Comparison of ENCODE assay signal across 34 cellular contexts in genomic region chr14:43934102-43934501, GRCh38.
"Had no signal": no experiment of that assay in that cellular context is flagged by ENCODE, and none has a peak within 500 bp of the region (broad histone marks: within the 10 kb centered on the region; RNA-seq: fewer than 3 reads in every experiment).

No MANE protein-coding gene starts in this region.

- H3K27me3 ChIP-seq: MG63 had no signal

- DNase-seq: Karpas-422, Kasumi-1, MG63, MM.1S, MV-4-11, NCI-H1048, NCI-H1092, NCI-H1092 treated with DMSO at 0.1 percent for 48 hours, NCI-H1105, NCI-H1105 treated with DMSO at 0.1 percent for 48 hours, NCI-H1417, NCI-H1417 treated with DMSO at 0.1 percent for 48 hours, NCI-H1436, NCI-H1436 treated with DMSO at 0.1 percent for 48 hours, NCI-H146, NCI-H1694, NCI-H1694 treated with DMSO at 0.1 percent for 48 hours, NCI-H187, NCI-H187 treated with DMSO at 0.1 percent for 48 hours, NCI-H1930, NCI-H2029, NCI-H2029 treated with DMSO at 0.1 percent for 48 hours, NCI-H2081, NCI-H2081 treated with DMSO at 0.1 percent for 48 hours, NCI-H2107, NCI-H2171, NCI-H2171 treated with DMSO at 0.1 percent for 48 hours, NCI-H2227 treated with DMSO at 0.1 percent for 48 hours, NCI-H226, NCI-H345, NCI-H446, NCI-H446 treated with DMSO at 0.1 percent for 48 hours, NCI-H510A, NCI-H510A treated with DMSO at 0.1 percent for 48 hours had no signal

- H3K9me3 ChIP-seq: MG63 had no signal

- H3K36me3 ChIP-seq: MG63 had no signal

- H3K4me3 ChIP-seq: MG63 had no signal
